ENCODE assay signal across 1 cellular context in genomic region chr1:86448670-86449069, GRCh38.
TF ChIP-seq lines count a peak whose summit lies in the region.

No MANE protein-coding gene starts in this region.

TF ChIP-seq in K562, 482 proteins besides CTCF, POLR2A, EP300 and RAD21 (continued from another document and continues in another):
- TF ChIP-seq CHD7 (IDR thresholded peaks at IDR 0.05; ENCODE audit: low read depth, low read length) (no peak), ZNF76 (CRISPR knock-in tag; IDR thresholded peaks at IDR 0.05; ENCODE audit: borderline replicate concordance) (no peak), NR3C1 (CRISPR knock-in tag; IDR thresholded peaks at IDR 0.05) (no peak), ETV1 (tag; conservative IDR thresholded peaks at IDR 0.05; ENCODE audit: low read depth) (no peak), HSF4 (CRISPR knock-in tag; IDR thresholded peaks at IDR 0.05; ENCODE audit: borderline replicate concordance) (no peak), JUND (IDR thresholded peaks at IDR 0.05; ENCODE audit: borderline replicate concordance, low read depth, low read length) (peak; percentile 30; the same call in 1 of the 2 replicates), JUND (tag; IDR thresholded peaks at IDR 0.05; ENCODE audit: borderline replicate concordance, low read depth, low read length) (no peak), VEZF1 (CRISPR knock-in tag; IDR thresholded peaks at IDR 0.05) (no peak), ZBTB11 (CRISPR knock-in tag; IDR thresholded peaks at IDR 0.05) (no peak; a peak in 1 of 6 replicates), RHOXF2B (CRISPR knock-in tag; conservative IDR thresholded peaks at IDR 0.05) (no peak), SMARCC2 (IDR thresholded peaks at IDR 0.05; ENCODE audit: low read depth) (peak; percentile 55; the same call in 1 of the 2 replicates), ZNF23 (CRISPR knock-in tag; IDR thresholded peaks at IDR 0.05) (no peak), ZNF197 (CRISPR knock-in tag; IDR thresholded peaks at IDR 0.05; ENCODE audit: low read depth) (no peak), HOMEZ (CRISPR knock-in tag; IDR thresholded peaks at IDR 0.05) (no peak), SAFB (IDR thresholded peaks at IDR 0.05; ENCODE audit: borderline replicate concordance, low read depth, low read length) (no peak), HNRNPUL1 (IDR thresholded peaks at IDR 0.05; ENCODE audit: low read length) (no peak), CBX3 (IDR thresholded peaks at IDR 0.05; ENCODE audit: borderline replicate concordance in 1 of 2, low read length in 2 of 2) (peak in 1 of 2 experiments; percentile 34; a peak in 1 of 3 replicates), IRF2 (CRISPR knock-in tag; IDR thresholded peaks at IDR 0.05) (no peak), CREBBP (IDR thresholded peaks at IDR 0.05; ENCODE audit: low read depth, low read length) (no peak), ARID3A (IDR thresholded peaks at IDR 0.05; ENCODE audit: borderline replicate concordance, low read depth, low read length) (0 out of 2 replicates have a peak, but pooled peaks have one; percentile 75), SNRNP70 (optimal IDR thresholded peaks at IDR 0.05; ENCODE audit: low read depth, low read length) (no peak), MCM2 (IDR thresholded peaks at IDR 0.05; ENCODE audit: low read depth) (no peak), ZNF75A (CRISPR knock-in tag; IDR thresholded peaks at IDR 0.05) (no peak), TRIM25 (IDR thresholded peaks at IDR 0.05; ENCODE audit: borderline replicate concordance) (no peak), CBX5 (IDR thresholded peaks at IDR 0.05; ENCODE audit: borderline replicate concordance, low read depth) (no peak), ARID1B (IDR thresholded peaks at IDR 0.05) (peak; percentile 87), CCNT2 (IDR thresholded peaks at IDR 0.05; ENCODE audit: borderline replicate concordance, extremely low read depth, insufficient read length, low read depth, low read length) (peak; percentile 21), CHCHD3 (CRISPR knock-in tag; IDR thresholded peaks at IDR 0.05) (no peak), KHSRP (IDR thresholded peaks at IDR 0.05) (no peak), SNIP1 (IDR thresholded peaks at IDR 0.05; ENCODE audit: low read depth) (no peak), RBBP5 (IDR thresholded peaks at IDR 0.05; ENCODE audit: borderline replicate concordance, insufficient read depth, low read length, poor library complexity, severe bottlenecking) (no peak), FOXJ3 (CRISPR knock-in tag; IDR thresholded peaks at IDR 0.05) (no peak), ZNF224 (CRISPR knock-in tag; IDR thresholded peaks at IDR 0.05) (no peak), NR1H2 (CRISPR knock-in tag; IDR thresholded peaks at IDR 0.05) (no peak), NFE2L1 (tag; IDR thresholded peaks at IDR 0.05; ENCODE audit: borderline replicate concordance, low read depth) (no peak), ZC3H4 (CRISPR knock-in tag; IDR thresholded peaks at IDR 0.05; ENCODE audit: borderline replicate concordance) (no peak), HNRNPH1 (optimal IDR thresholded peaks at IDR 0.05; ENCODE audit: low read depth, low read length) (no peak), ZNF280A (IDR thresholded peaks at IDR 0.05; ENCODE audit: low read depth, partially characterized antibody) (no peak), TFAM (CRISPR knock-in tag; conservative IDR thresholded peaks at IDR 0.05) (no peak), U2AF2 (optimal IDR thresholded peaks at IDR 0.05; ENCODE audit: low read depth, low read length) (no peak)
